ENCODE assay signal across 14 cellular contexts in genomic region chr4:89708903-89709361, GRCh38.
DNase-seq lines count a peak whose midpoint lies in the region; ATAC-seq and TF ChIP-seq lines count a peak whose summit lies in the region.
"Had no signal": no experiment of that assay in that cellular context is flagged by ENCODE, and none has a peak within 500 bp of the region (broad histone marks: within the 10 kb centered on the region; RNA-seq: fewer than 3 reads in every experiment).

No MANE protein-coding gene starts in this region.

- DNase-seq in GM03348 (ENCODE audit: low spot score) (peak; percentile 8), adipocyte (ENCODE audit: low read depth) (peak; percentile 28), head of caudate nucleus (peak in 34 of 42 donors; percentile 2 to 69 (median 28)), putamen (ENCODE audit: low spot score) (peak; percentile 68), DMS 273 treated with DMSO at 0.1 percent for 48 hours (lab: John Stamatoyannopoulos, UW) (no peak), transverse colon (no peak)
- DNase-seq: activated naive CD4-positive, alpha-beta T cell treated with anti-CD3 and anti-CD28 coated beads, Interleukin-2, amount 50 U/mL, for 16 hours; H9; NCI-H1436; stimulated activated CD4-positive, alpha-beta T cell treated with anti-CD3 and anti-CD28 coated beads, Interleukin-2, amount 100 ng/mL, for 48 hours had no signal

- no peaks in the 10 kb centered on the region for H3K36me3 ChIP-seq in adipocyte (ENCODE audit: control insufficient read depth, insufficient read depth, low read length, severe bottlenecking)
- H3K36me3 ChIP-seq in transverse colon, result no peaks in the 10 kb centered on the region

- no peak overlapping the region for H3K9ac ChIP-seq in adipocyte (ENCODE audit: low read length)

- WGBS in transverse colon (ENCODE audit: low coverage in 1 of 2), 2 donors, result 24 to 30% methylated on average over 2 of the region's 2 CpGs

- no peaks in the 10 kb centered on the region for H3K27me3 ChIP-seq in adipocyte (replicated peaks; ENCODE audit: control insufficient read depth, insufficient read depth, low read length)
- no peaks in the 10 kb centered on the region for H3K27me3 ChIP-seq in transverse colon

- no peak for TF ChIP-seq EP300 in transverse colon (IDR thresholded peaks at IDR 0.05; ENCODE audit: low read depth)

- H3K4me1 ChIP-seq in adipocyte (ENCODE audit: control insufficient read depth, insufficient read depth, low read length) (peaks cover 7% of the 10 kb centered on the region), transverse colon (peaks cover 0 to 2% (median 0%) of the 10 kb centered on the region in 4 donors)

- intact Hi-C loops in head of caudate nucleus (cut with DNase I) (no loop called here), transverse colon (cut with DNase I; ENCODE audit: low total_unique reads) (no loop called here)

- TF ChIP-seq POLR2A in transverse colon (IDR thresholded peaks at IDR 0.05), result no peak

- ATAC-seq in HG02759 (IDR thresholded peaks at IDR 0.05; ENCODE audit: unreplicated experiment) (no peak), HG03469 (IDR thresholded peaks at IDR 0.05; ENCODE audit: unreplicated experiment) (no peak)
- ATAC-seq: activated CD4-positive, CD25-positive, alpha-beta regulatory T cell treated with anti-CD3 and anti-CD28 coated beads, Interleukin-2, amount 50 U/mL, for 24 hours had no signal

- H3K4me3 ChIP-seq in adipocyte (ENCODE audit: low read length) (no peak overlapping the region), transverse colon (no peak overlapping the region)

- no peak for TF ChIP-seq CTCF in transverse colon (IDR thresholded peaks at IDR 0.05)

- in situ Hi-C loops in transverse colon (cut with MboI; ENCODE audit: low pct_ligation_motif_present in 1 of 4, low pct_unique_long_range_greater_than_20kb in 1 of 4, low sequenced_read_pairs in 3 of 4), result no loop called here

- no peak overlapping the region for H3K27ac ChIP-seq in transverse colon
- H3K27ac ChIP-seq: HL-60 had no signal

- H3K9me3 ChIP-seq in adipocyte (ENCODE audit: control insufficient read depth, low read length) (no peaks in the 10 kb centered on the region), transverse colon (no peaks in the 10 kb centered on the region)

Comparison
In these comparisons a context has a peak if more than half of its experiments do, and no peak if none do; other contexts are left out.
1. DNase-seq: peak in GM03348 (single experiment), adipocyte (single experiment), head of caudate nucleus (34 of 42) and putamen (single experiment); none in DMS 273 treated with DMSO at 0.1 percent for 48 hours (single experiment) and transverse colon (single experiment).